In the genomic region with DNA sequence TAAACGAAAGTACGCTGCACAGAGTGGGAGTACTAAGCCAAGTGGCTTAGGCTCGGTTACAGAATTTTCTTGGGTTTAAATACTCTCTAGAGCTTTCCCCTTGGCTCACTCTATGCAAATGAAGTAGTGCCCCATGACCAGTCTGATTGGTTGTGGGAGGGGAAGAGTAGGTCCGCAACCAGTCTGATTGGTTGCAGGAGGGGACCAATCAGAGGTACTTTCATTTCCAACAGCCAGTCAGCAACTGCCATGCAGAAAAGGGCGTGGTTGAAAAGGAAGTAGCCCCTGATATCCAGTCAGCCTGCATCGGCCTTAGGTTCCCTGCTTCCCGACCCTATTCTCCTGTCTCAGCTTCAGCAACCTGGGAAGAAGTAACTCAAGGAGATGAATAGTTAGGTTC, we compare ENCODE assay signal across 23 cellular contexts.
"Had no signal": no experiment of that assay in that cellular context is flagged by ENCODE, and none has a peak within 500 bp of the region (broad histone marks: within the 10 kb centered on the region; RNA-seq: fewer than 3 reads in every experiment).

No MANE protein-coding gene starts in this region.

- H3K36me3 ChIP-seq: SJSA1 had no signal

- DNase-seq: MV-4-11, NCI-H1092, NCI-H1105 treated with DMSO at 0.1 percent for 48 hours, NCI-H1417 treated with DMSO at 0.1 percent for 48 hours, NCI-H146, NCI-H1694 treated with DMSO at 0.1 percent for 48 hours, NCI-H1930, NCI-H2081 treated with DMSO at 0.1 percent for 48 hours, NCI-H2171, NCI-H226, NCI-H446, NCI-H510A, NCI-H524 treated with DMSO at 0.1 percent for 48 hours, NCI-H69, NCI-H774, Right ventricle myocardium superior, RPMI8226, SIG-M5 had no signal

- FAIRE-seq: RCC 7860 had no signal

- H3K9me3 ChIP-seq: SJSA1 had no signal

- H3K27me3 ChIP-seq: SJSA1 had no signal

- H3K4me2 ChIP-seq: KMS-11 had no signal

- H3K4me3 ChIP-seq: SJSA1, SK-N-MC had no signal

- H3K27ac ChIP-seq: HL-60, KMS-11, SJSA1, SK-N-MC had no signal

- H3K9ac ChIP-seq: KMS-11 had no signal

- H3K4me1 ChIP-seq: SJSA1 had no signal
